ENCODE assay signal across 17 cellular contexts in genomic region chr22:26826431-26826935, GRCh38.
DNase-seq lines count a peak whose midpoint lies in the region; ATAC-seq and TF ChIP-seq lines count a peak whose summit lies in the region.
"Had no signal": no experiment of that assay in that cellular context is flagged by ENCODE, and none has a peak within 500 bp of the region (broad histone marks: within the 10 kb centered on the region; RNA-seq: fewer than 3 reads in every experiment).

No MANE protein-coding gene starts in this region.

- no peaks in the 10 kb centered on the region for H3K27me3 Mint-ChIP-seq in natural killer cell treated with Interleukin-12 subunit alpha and Interleukin-12 subunit beta and Interleukin-15 and Interleukin-18, amount 100 ng/mL, for 72 hours
- H3K27me3 Mint-ChIP-seq in natural killer cell (ENCODE audit: low read depth in 2 of 2) (no peaks in the 10 kb centered on the region), neural progenitor cell (ENCODE audit: insufficient read depth, low read depth) (peaks cover 2% of the 10 kb centered on the region), MCF 10A (ENCODE audit: insufficient read depth, unreplicated experiment) (peaks cover 32% of the 10 kb centered on the region)
- H3K27me3 Mint-ChIP-seq: CD4-positive, alpha-beta memory T cell had no signal

- BruUV-seq in MCF 10A (replicated peaks; lab: Mats Ljungman, UMichigan) = no TSS peak

- no peak for ATAC-seq in natural killer cell treated with Interleukin-12 subunit alpha and Interleukin-12 subunit beta and Interleukin-15 and Interleukin-18, amount 100 ng/mL, for 72 hours
- no peak for ATAC-seq in natural killer cell
- ATAC-seq in HG03378 (IDR thresholded peaks at IDR 0.05; ENCODE audit: unreplicated experiment) = no peak
- ATAC-seq: GM12878, HepG2 had no signal

- H3K27ac ChIP-seq in neural progenitor cell = no peak overlapping the region
- H3K27ac ChIP-seq: BLaER1 had no signal

- H3K36me3 ChIP-seq in neural progenitor cell = no peaks in the 10 kb centered on the region
- H3K36me3 ChIP-seq: BLaER1 had no signal

- POLR2A ChIA-PET in MCF 10A (lab: Yijun Ruan, JAX) = interaction anchor here (1.1 kb wide), 1 partner anchor 12 kb away, joined by 3 read pairs; no protein-coding TSS in a partner anchor

- peaks cover 4% of the 10 kb centered on the region for H3K4me1 ChIP-seq in neural progenitor cell
- H3K4me1 ChIP-seq: BLaER1 had no signal

- no peaks in the 10 kb centered on the region for H3K9me3 Mint-ChIP-seq in natural killer cell treated with Interleukin-12 subunit alpha and Interleukin-12 subunit beta and Interleukin-15 and Interleukin-18, amount 100 ng/mL, for 72 hours
- H3K9me3 Mint-ChIP-seq in natural killer cell (no peaks in the 10 kb centered on the region), neural progenitor cell (no peaks in the 10 kb centered on the region), MCF 10A (ENCODE audit: unreplicated experiment) (no peaks in the 10 kb centered on the region)
- H3K9me3 Mint-ChIP-seq: CD14-positive monocyte; CD4-positive, alpha-beta memory T cell; H9; IgD-negative memory B cell had no signal

- H4K20me1 ChIP-seq in neural progenitor cell (ENCODE audit: low read depth) = no peaks in the 10 kb centered on the region
- H4K20me1 ChIP-seq: BLaER1 had no signal

- no peaks in the 10 kb centered on the region for H3K9me3 ChIP-seq in neural progenitor cell (ENCODE audit: low read depth)
- H3K9me3 ChIP-seq: BLaER1 had no signal

- H3K27ac Mint-ChIP-seq in natural killer cell treated with Interleukin-12 subunit alpha and Interleukin-12 subunit beta and Interleukin-15 and Interleukin-18, amount 100 ng/mL, for 72 hours = no peak overlapping the region
- H3K27ac Mint-ChIP-seq in natural killer cell = no peak overlapping the region
- H3K27ac Mint-ChIP-seq in neural progenitor cell = peak overlapping the region; percentile 33
- no peak overlapping the region for H3K27ac Mint-ChIP-seq in MCF 10A (ENCODE audit: low read depth, unreplicated experiment)
- H3K27ac Mint-ChIP-seq: CD14-positive monocyte, H9 had no signal

- no peaks in the 10 kb centered on the region for H3K4me1 Mint-ChIP-seq in natural killer cell treated with Interleukin-12 subunit alpha and Interleukin-12 subunit beta and Interleukin-15 and Interleukin-18, amount 100 ng/mL, for 72 hours (ENCODE audit: low read depth in 2 of 2)
- H3K4me1 Mint-ChIP-seq in natural killer cell (peaks cover 0 to 5% of the 10 kb centered on the region in 2 donors), neural progenitor cell (peaks cover 13% of the 10 kb centered on the region), MCF 10A (ENCODE audit: insufficient read depth, unreplicated experiment) (no peaks in the 10 kb centered on the region)
- H3K4me1 Mint-ChIP-seq: CD14-positive monocyte; CD4-positive, alpha-beta memory T cell had no signal

- H3K36me3 Mint-ChIP-seq in natural killer cell treated with Interleukin-12 subunit alpha and Interleukin-12 subunit beta and Interleukin-15 and Interleukin-18, amount 100 ng/mL, for 72 hours = no peaks in the 10 kb centered on the region
- H3K36me3 Mint-ChIP-seq in natural killer cell (no peaks in the 10 kb centered on the region), neural progenitor cell (no peaks in the 10 kb centered on the region), MCF 10A (ENCODE audit: insufficient read depth, unreplicated experiment) (no peaks in the 10 kb centered on the region)
- H3K36me3 Mint-ChIP-seq: CD14-positive monocyte had no signal

- no peak overlapping the region for H3K4me3 Mint-ChIP-seq in natural killer cell treated with Interleukin-12 subunit alpha and Interleukin-12 subunit beta and Interleukin-15 and Interleukin-18, amount 100 ng/mL, for 72 hours
- H3K4me3 Mint-ChIP-seq in natural killer cell (no peak overlapping the region), neural progenitor cell (no peak overlapping the region), MCF 10A (ENCODE audit: unreplicated experiment) (no peak overlapping the region)
- H3K4me3 Mint-ChIP-seq: CD14-positive monocyte; CD4-positive, alpha-beta memory T cell; H9; IgD-negative memory B cell had no signal

- intact Hi-C loops in natural killer cell (cut with micrococcal nuclease) = no loop called here
- intact Hi-C loops in MCF 10A (cut with micrococcal nuclease) = no loop called here

- no peak overlapping the region for H3K4me2 ChIP-seq in neural progenitor cell
- H3K4me2 ChIP-seq: BLaER1 had no signal

- H3K27me3 ChIP-seq in neural progenitor cell = no peaks in the 10 kb centered on the region
- H3K27me3 ChIP-seq: BLaER1 had no signal

- no peak overlapping the region for H3K9ac ChIP-seq in neural progenitor cell
- H3K9ac ChIP-seq: BLaER1 had no signal

- H3K4me3 ChIP-seq in neural progenitor cell = no peak overlapping the region
- H3K4me3 ChIP-seq: BLaER1, GM12878 had no signal

- peaks cover 13% of the 10 kb centered on the region for H3F3A ChIP-seq in neural progenitor cell (ENCODE audit: low read depth)

- CTCF ChIA-PET in MCF 10A (lab: Yijun Ruan, JAX) = interaction anchor here (0.6 kb wide), 2 partner anchors 144 to 1263 kb away, joined by 3 read pairs; no protein-coding TSS in a partner anchor

- no peak for TF ChIP-seq CTCF in natural killer cell (IDR thresholded peaks at IDR 0.05)
- TF ChIP-seq CTCF in neural progenitor cell (IDR thresholded peaks at IDR 0.05) = no peak
- TF ChIP-seq CTCF in MCF 10A (IDR thresholded peaks at IDR 0.05; ENCODE audit: unreplicated experiment) = no peak

- DNase-seq in natural killer cell treated with Interleukin-12 subunit alpha and Interleukin-12 subunit beta and Interleukin-15 and Interleukin-18, amount 100 ng/mL, for 72 hours (ENCODE audit: low spot score) = peak; percentile 5
- DNase-seq in natural killer cell (no peak), NCI-H460 (ENCODE audit: extremely low read depth, low read depth) (peak; percentile 48), neural progenitor cell (ENCODE audit: low spot score) (no peak), HK-2 (ENCODE audit: unreplicated experiment) (no peak), MCF 10A (ENCODE audit: unreplicated experiment) (no peak)
- DNase-seq: 8988T; CD4-positive, alpha-beta memory T cell; DMS153; DMS79; H9 had no signal

- H3K79me2 ChIP-seq in neural progenitor cell (ENCODE audit: low read depth) = no peaks in the 10 kb centered on the region

- no peak overlapping the region for H2AFZ ChIP-seq in neural progenitor cell (replicated peaks)

Comparison
In these comparisons a context has a peak if more than half of its experiments do, and no peak if none do; other contexts are left out.
1. DNase-seq: peak in natural killer cell treated with Interleukin-12 subunit alpha and Interleukin-12 subunit beta and Interleukin-15 and Interleukin-18, amount 100 ng/mL, for 72 hours (single experiment) and NCI-H460 (single experiment); none in natural killer cell (single experiment), neural progenitor cell (single experiment), HK-2 (single experiment) and MCF 10A (single experiment).